ENCODE assay signal across 1 cellular context in the genomic region with DNA sequence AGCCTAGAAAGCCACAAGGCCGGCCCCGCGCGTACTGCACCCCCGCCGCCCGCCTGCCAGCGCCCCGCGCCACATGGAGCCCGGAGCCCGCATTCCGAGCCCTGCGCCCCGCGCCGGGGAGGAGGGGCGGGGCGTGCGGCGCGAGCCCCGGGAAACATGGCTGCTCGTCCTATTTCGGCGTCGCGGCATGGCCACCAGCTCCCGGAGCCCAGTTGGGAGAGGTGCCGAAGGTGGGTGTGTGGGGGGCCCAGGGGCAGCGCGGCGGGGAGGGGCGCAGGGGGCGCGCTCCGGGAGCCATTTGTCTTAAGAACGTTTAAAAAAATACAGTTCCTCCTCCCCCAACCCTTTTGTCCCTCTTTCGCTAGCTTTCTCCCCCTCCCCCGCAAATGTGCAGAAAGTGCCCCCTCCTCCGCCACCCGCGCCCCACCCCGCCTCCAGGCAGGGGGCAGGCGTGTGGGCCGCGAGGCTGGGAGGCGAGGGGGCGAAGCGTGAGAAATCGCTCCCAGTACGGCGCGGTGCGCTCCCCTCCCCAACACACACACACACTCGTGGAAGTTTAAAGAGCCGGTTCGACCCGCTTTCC.
A peak's percentile ranks its signal among the peaks of the same experiment; 100 is the strongest.
TF ChIP-seq lines count a peak whose summit lies in the region.

No MANE protein-coding gene starts in this region.

TF ChIP-seq in H1, 55 proteins besides CTCF, POLR2A, EP300 and RAD21:
- no peak for TF ChIP-seq EZH2 (IDR thresholded peaks at IDR 0.05; ENCODE audit: low read depth, low read length, severe bottlenecking)
- no peak for TF ChIP-seq CHD1 (IDR thresholded peaks at IDR 0.05; ENCODE audit: low read depth, low read length)
- peak; percentile 72 for TF ChIP-seq POLR2AphosphoS5 (IDR thresholded peaks at IDR 0.05; ENCODE audit: low read depth, low read length)
- peak; percentile 95 for TF ChIP-seq TAF1 (IDR thresholded peaks at IDR 0.05; ENCODE audit: low read depth, low read length)
- TF ChIP-seq JUND (IDR thresholded peaks at IDR 0.05; ENCODE audit: low read length) = no peak
- peak; percentile 62; the same call in 1 of the 2 replicates for TF ChIP-seq TEAD4 (IDR thresholded peaks at IDR 0.05; ENCODE audit: low read depth, low read length)
- peak; percentile 17; the same call in 1 of the 2 replicates for TF ChIP-seq RBBP5 (IDR thresholded peaks at IDR 0.05; ENCODE audit: borderline replicate concordance, low read depth, low read length)
- peak; percentile 52 for TF ChIP-seq KDM4A (IDR thresholded peaks at IDR 0.05; ENCODE audit: low read depth, low read length, severe bottlenecking)
- peak; percentile 80 for TF ChIP-seq TAF7 (optimal IDR thresholded peaks at IDR 0.05; ENCODE audit: borderline replicate concordance, low read depth, low read length)
- peak in 1 of 2 experiments; percentile 38; a peak in 1 of 4 replicates for TF ChIP-seq SIN3A (conservative IDR thresholded peaks at IDR 0.05 in 1 of 2, IDR thresholded peaks at IDR 0.05 in 1 of 2; ENCODE audit: low read depth in 1 of 2, low read length in 2 of 2)
- TF ChIP-seq PHF8 (conservative IDR thresholded peaks at IDR 0.05; ENCODE audit: low read depth, low read length) = peak; percentile 37; the same call in 1 of the 2 replicates
- TF ChIP-seq YY1 (IDR thresholded peaks at IDR 0.05; ENCODE audit: low read depth, low read length) = peak; percentile 90
- TF ChIP-seq ASH2L (IDR thresholded peaks at IDR 0.05; ENCODE audit: low read length) = no peak
- TF ChIP-seq, protein P1, sequence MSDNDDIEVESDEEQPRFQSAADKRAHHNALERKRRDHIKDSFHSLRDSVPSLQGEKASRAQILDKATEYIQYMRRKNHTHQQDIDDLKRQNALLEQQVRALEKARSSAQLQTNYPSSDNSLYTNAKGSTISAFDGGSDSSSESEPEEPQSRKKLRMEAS (IDR thresholded peaks at IDR 0.05) = peak; percentile 23; the same call in 1 of the 2 replicates
- TF ChIP-seq SIRT6 (IDR thresholded peaks at IDR 0.05; ENCODE audit: low read length) = no peak
- peak; percentile 43; the same call in 1 of the 2 replicates for TF ChIP-seq TBP (IDR thresholded peaks at IDR 0.05; ENCODE audit: low read depth, low read length)
- no peak for TF ChIP-seq FOSL1 (IDR thresholded peaks at IDR 0.05; ENCODE audit: insufficient read depth, low read depth, low read length)
